Comparison of ENCODE assay signal across 2 cellular contexts in genomic region chr11:65578667-65579066, GRCh38.
TF ChIP-seq lines count a peak whose summit lies in the region.

No MANE protein-coding gene starts in this region.

TF ChIP-seq in GM12878, 131 proteins besides CTCF, POLR2A, EP300 and RAD21:
- no peak for TF ChIP-seq ZZZ3 (IDR thresholded peaks at IDR 0.05; ENCODE audit: control insufficient read depth, insufficient read length, low read depth)
- TF ChIP-seq BCL11A (IDR thresholded peaks at IDR 0.05; ENCODE audit: low read depth, low read length) = no peak
- TF ChIP-seq CUX1 (IDR thresholded peaks at IDR 0.05; ENCODE audit: insufficient replicate concordance, low read depth, low read length) = no peak
- no peak for TF ChIP-seq POLR2AphosphoS2 (IDR thresholded peaks at IDR 0.05; ENCODE audit: low read depth, low read length)
- TF ChIP-seq TAF1 (IDR thresholded peaks at IDR 0.05; ENCODE audit: borderline replicate concordance, low read depth, low read length) = no peak
- TF ChIP-seq JUND (IDR thresholded peaks at IDR 0.05; ENCODE audit: low read depth, low read length) = no peak
- no peak for TF ChIP-seq SUPT20H (IDR thresholded peaks at IDR 0.05; ENCODE audit: borderline replicate concordance, control insufficient read depth, low read depth, low read length)
- no peak for TF ChIP-seq FOS (IDR thresholded peaks at IDR 0.05; ENCODE audit: borderline replicate concordance, extremely low read depth, insufficient read length)

TF ChIP-seq in SK-N-SH, 30 proteins besides CTCF, POLR2A, EP300 and RAD21:
- TF ChIP-seq CHD2 (IDR thresholded peaks at IDR 0.05; ENCODE audit: low read length, partially characterized antibody) (no peak), FOXJ3 (CRISPR knock-in tag; IDR thresholded peaks at IDR 0.05) (no peak), YY1 (IDR thresholded peaks at IDR 0.05; ENCODE audit: low read depth) (no peak), GABPA (IDR thresholded peaks at IDR 0.05; ENCODE audit: low read depth) (no peak), RCOR1 (IDR thresholded peaks at IDR 0.05; ENCODE audit: low read length) (no peak), REST (IDR thresholded peaks at IDR 0.05; ENCODE audit: low read depth, low read length) (no peak), MAX (IDR thresholded peaks at IDR 0.05; ENCODE audit: low read depth) (no peak), GATA2 (CRISPR knock-in tag; IDR thresholded peaks at IDR 0.05) (no peak), USF1 (IDR thresholded peaks at IDR 0.05; ENCODE audit: borderline replicate concordance, low read depth) (no peak), SIN3A (IDR thresholded peaks at IDR 0.05; ENCODE audit: borderline replicate concordance, low read depth, low read length) (no peak), JUND (IDR thresholded peaks at IDR 0.05) (no peak), TAF1 (IDR thresholded peaks at IDR 0.05; ENCODE audit: borderline replicate concordance, low read depth, low read length) (no peak), ELF1 (IDR thresholded peaks at IDR 0.05) (no peak), SMC3 (IDR thresholded peaks at IDR 0.05; ENCODE audit: low read depth, low read length) (no peak)
